In the genomic region with DNA sequence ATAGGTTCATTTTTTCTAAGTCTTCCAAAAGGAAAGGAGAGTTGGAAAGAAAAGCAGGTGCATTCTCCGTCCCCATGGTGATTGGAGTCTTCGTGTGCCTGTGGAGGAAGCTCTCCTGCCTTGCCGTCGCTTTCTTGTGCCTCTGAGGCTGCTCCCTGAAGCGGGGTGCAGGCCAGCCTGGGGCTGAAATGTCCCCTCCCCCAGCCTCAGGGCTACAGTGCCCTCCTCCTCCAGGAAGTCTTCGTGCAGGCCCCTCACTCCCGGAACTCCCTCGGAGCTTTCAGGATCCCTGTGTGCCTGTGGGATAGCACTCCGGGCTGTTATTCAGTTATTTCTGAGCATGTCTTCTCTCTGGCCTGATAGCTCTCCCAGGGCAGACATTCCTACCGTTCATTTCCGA, we compare ENCODE assay signal across 20 cellular contexts.
"Had no signal": no experiment of that assay in that cellular context is flagged by ENCODE, and none has a peak within 500 bp of the region (broad histone marks: within the 10 kb centered on the region; RNA-seq: fewer than 3 reads in every experiment).

No MANE protein-coding gene starts in this region.

- H3K36me3 Mint-ChIP-seq: naive B cell had no signal

- H3K27me3 ChIP-seq: foreskin keratinocyte, ovary, right atrium auricular region, stomach, transverse colon had no signal

- H3K4me1 ChIP-seq: foreskin keratinocyte, right atrium auricular region, sigmoid colon, stomach, transverse colon had no signal

- H3K9me3 ChIP-seq: ovary, right atrium auricular region, sigmoid colon, transverse colon had no signal

- DNase-seq: effector memory CD4-positive, alpha-beta T cell; erythroblast; foreskin keratinocyte; left colon; left ventricle myocardium superior; mesenchymal stem cell; naive B cell; nucleus accumbens; ovary; sigmoid colon; stimulated activated CD4-positive, alpha-beta T cell treated with anti-CD3 and anti-CD28 coated beads, Interleukin-2, amount 100 ng/mL, for 24 hours; stimulated activated CD4-positive, alpha-beta T cell treated with anti-CD3 and anti-CD28 coated beads, Interleukin-4, amount 100 ng/mL, for 4 hours; stimulated activated naive CD4-positive, alpha-beta T cell; stomach; substantia nigra; transverse colon had no signal

- H3K27ac ChIP-seq: foreskin keratinocyte, ovary, right atrium auricular region, sigmoid colon, skin epidermis, stomach, thoracic aorta, transverse colon had no signal

- H3K4me1 Mint-ChIP-seq: naive B cell had no signal

- H3K4me3 ChIP-seq: lung, ovary, right atrium auricular region, sigmoid colon, skin epidermis, stomach, thoracic aorta, transverse colon had no signal

- H3K36me3 ChIP-seq: ovary, right atrium auricular region, sigmoid colon, stomach, thoracic aorta, transverse colon had no signal
